8 cellular contexts compared by ENCODE assay signal in the genomic region with DNA sequence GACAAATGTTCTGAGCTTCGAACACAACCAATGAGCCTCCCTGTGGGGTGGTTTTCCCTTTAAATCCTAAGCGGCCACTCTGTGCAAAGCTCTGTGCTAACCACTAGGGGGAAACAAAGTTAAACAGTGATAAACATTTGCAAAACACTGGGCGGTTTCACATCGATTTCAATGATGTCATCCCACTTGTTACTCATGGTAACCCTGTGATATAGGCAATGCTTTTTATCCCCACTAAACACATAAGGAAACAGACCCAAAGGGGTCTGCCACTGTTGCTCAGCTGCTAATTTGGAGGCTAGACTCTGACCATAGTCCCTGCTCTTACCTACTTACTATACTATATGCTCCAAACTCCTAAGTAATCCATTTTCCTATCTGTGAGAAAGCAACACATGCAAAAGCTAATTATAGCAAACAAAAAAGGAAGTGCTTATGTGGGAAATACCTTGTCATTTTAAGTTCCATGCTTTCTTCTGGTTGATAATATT. TPM values are rescaled to one million over a fixed set of nuclear protein-coding genes. Genes with fewer than 3 reads are reported as not detected.
DNase-seq lines count a peak whose midpoint lies in the region; ATAC-seq and TF ChIP-seq lines count a peak whose summit lies in the region.

No MANE protein-coding gene starts in this region.

- no peaks in the 10 kb centered on the region for H3F3A ChIP-seq in MM.1S (ENCODE audit: insufficient read depth, low read length)

- H3K27me3 ChIP-seq in MM.1S (replicated peaks; ENCODE audit: insufficient read depth, low read length) = no peaks in the 10 kb centered on the region
- H3K27me3 ChIP-seq in spleen (replicated peaks in 1 of 7) = peaks cover 0 to 47% (median 0%) of the 10 kb centered on the region in 7 donors

- H3K4me2 ChIP-seq in MM.1S (ENCODE audit: low read depth, low read length) = peak overlapping the region; percentile 52

- H3K36me3 ChIP-seq in MM.1S (replicated peaks; ENCODE audit: insufficient read depth, low read length) (no peaks in the 10 kb centered on the region), spleen (no peaks in the 10 kb centered on the region)

- H3K4me3 ChIP-seq in MM.1S (ENCODE audit: low read length) (no peak overlapping the region), spleen (no peak overlapping the region)

- H3K4me1 ChIP-seq in MM.1S (ENCODE audit: low read length) (peaks cover 10% of the 10 kb centered on the region), spleen (peaks cover 16 to 24% (median 21%) of the 10 kb centered on the region in 6 donors)

- peak; percentile 69 for DNase-seq in activated effector memory CD4-positive, alpha-beta T cell treated with anti-CD3 and anti-CD28 coated beads, Interleukin-2, amount 50 U/mL, for 16 hours
- DNase-seq in activated effector memory CD4-positive, alpha-beta T cell treated with Interleukin-2 at 50 U/mL for 16 hours = no peak
- DNase-seq in MM.1S = peak; percentile 85
- peak; percentile 35 for DNase-seq in SHP77 treated with DMSO at 0.1 percent for 48 hours (lab: John Stamatoyannopoulos, UW)
- peak in 30 of 56 donors; percentile 5 to 68 (median 25) for DNase-seq in amygdala (lab: John Stamatoyannopoulos, UW)
- DNase-seq in hippocampal formation (lab: John Stamatoyannopoulos, UW) = peak; percentile 18 to 83
- DNase-seq in spleen = no peak

- no peak overlapping the region for H2AFZ ChIP-seq in MM.1S (ENCODE audit: low read length)

- peak; percentile 95 for ATAC-seq in HG02610 (IDR thresholded peaks at IDR 0.05; ENCODE audit: unreplicated experiment)

- H4K20me1 ChIP-seq in MM.1S (ENCODE audit: insufficient read depth, low read length) = no peaks in the 10 kb centered on the region

- WGBS in spleen, 5 donors = 1 to 14% (median 7%) methylated on average over 4 of the region's 4 CpGs

- H3K9ac ChIP-seq in MM.1S (ENCODE audit: low read length) = peak overlapping the region; percentile 26; the same call in 1 of the 2 replicates

- no peak for TF ChIP-seq POLR2A in spleen (IDR thresholded peaks at IDR 0.05)

- H3K79me2 ChIP-seq in MM.1S (ENCODE audit: low read length) = no peaks in the 10 kb centered on the region

- peak overlapping the region; percentile 43; the same call in 1 of the 2 replicates for H3K27ac ChIP-seq in MM.1S (ENCODE audit: low read length)
- H3K27ac ChIP-seq in spleen = peak overlapping the region in 1 of 8 donors; percentile 51

- no peaks in the 10 kb centered on the region for H3K9me2 ChIP-seq in MM.1S (replicated peaks; ENCODE audit: insufficient read depth, low read length)

- H3K9me3 ChIP-seq in MM.1S (replicated peaks; ENCODE audit: insufficient read depth, low read length) (no peaks in the 10 kb centered on the region), spleen (no peaks in the 10 kb centered on the region)

- intact Hi-C loops in spleen (cut with DNase I; ENCODE audit: low total_unique reads) = no loop called here

- TF ChIP-seq CTCF in MM.1S (IDR thresholded peaks at IDR 0.05; ENCODE audit: low read length) (peak; percentile 78), spleen (IDR thresholded peaks at IDR 0.05 in 8 of 11, conservative IDR thresholded peaks at IDR 0.05 in 3 of 11) (peak; percentile 38 to 76 (median 56))

RNA-seq across cellular contexts. Expression of a gene that starts 57.3 kb away (rescaled TPM):
- 1 to 10 TPM in 2 of 7 donors, under 1 TPM in 5; 0.30 to 1.7 (median 0.56) TPM for total RNA-seq in spleen
- under 1 TPM; 0.20 to 0.35 (median 0.29) TPM for polyA plus RNA-seq in spleen

Comparison
In these comparisons a context has a peak if more than half of its experiments do, and no peak if none do; other contexts are left out.
1. DNase-seq: peak in activated effector memory CD4-positive, alpha-beta T cell treated with anti-CD3 and anti-CD28 coated beads, Interleukin-2, amount 50 U/mL, for 16 hours (single experiment), MM.1S (single experiment), SHP77 treated with DMSO at 0.1 percent for 48 hours (single experiment), amygdala (30 of 56) and hippocampal formation (2 of 2); none in activated effector memory CD4-positive, alpha-beta T cell treated with Interleukin-2 at 50 U/mL for 16 hours (single experiment) and spleen (single experiment).